Comparison of ENCODE assay signal across 10 cellular contexts in genomic region chr12:91774471-91774921, GRCh38.
DNase-seq lines count a peak whose midpoint lies in the region; ATAC-seq and TF ChIP-seq lines count a peak whose summit lies in the region.
"Had no signal": no experiment of that assay in that cellular context is flagged by ENCODE, and none has a peak within 500 bp of the region (broad histone marks: within the 10 kb centered on the region; RNA-seq: fewer than 3 reads in every experiment).

No MANE protein-coding gene starts in this region.

- CTCF ChIA-PET in AG04450 (lab: Charles Lee), result interaction anchor here (0.6 to 1.8 kb wide), 3 partner anchors 37 to 333 kb away, joined by 3 to 4 read pairs (median 3); no protein-coding TSS in a partner anchor

- no peak overlapping the region for H3K27ac Mint-ChIP-seq in natural killer cell treated with Interleukin-12 subunit alpha and Interleukin-12 subunit beta and Interleukin-15 and Interleukin-18, amount 100 ng/mL, for 72 hours

- no peaks in the 10 kb centered on the region for H3K9me3 Mint-ChIP-seq in natural killer cell treated with Interleukin-12 subunit alpha and Interleukin-12 subunit beta and Interleukin-15 and Interleukin-18, amount 100 ng/mL, for 72 hours

- POLR2A ChIA-PET in AG04450 (lab: Yijun Ruan, JAX), result interaction anchor here (1.7 kb wide), 1 partner anchor 371 kb away, joined by 9 read pairs; the partner anchor contains the start of gene BTG1

- DNase-seq in AG04450 (ENCODE audit: low read depth, low spot score) (peak; percentile 37), HCEC 1CT (peak; percentile 64), astrocyte of the hippocampus (ENCODE audit: low read depth, low spot score) (peak; percentile 66), lower lobe of right lung (no peak), NCI-H1417 (lab: John Stamatoyannopoulos, UW) (no peak), NCI-H524 (lab: John Stamatoyannopoulos, UW) (no peak), middle frontal gyrus (ENCODE audit: extremely low spot score, low spot score) (no peak)
- no peak for DNase-seq in natural killer cell treated with Interleukin-12 subunit alpha and Interleukin-12 subunit beta and Interleukin-15 and Interleukin-18, amount 100 ng/mL, for 72 hours (ENCODE audit: low spot score)
- DNase-seq: KG1, posterior cingulate gyrus had no signal

- no peak overlapping the region for H3K4me3 Mint-ChIP-seq in natural killer cell treated with Interleukin-12 subunit alpha and Interleukin-12 subunit beta and Interleukin-15 and Interleukin-18, amount 100 ng/mL, for 72 hours

- no peaks in the 10 kb centered on the region for H3K36me3 Mint-ChIP-seq in natural killer cell treated with Interleukin-12 subunit alpha and Interleukin-12 subunit beta and Interleukin-15 and Interleukin-18, amount 100 ng/mL, for 72 hours

- peaks cover 15% of the 10 kb centered on the region for H3K4me1 ChIP-seq in lower lobe of right lung

- no peaks in the 10 kb centered on the region for H3K27me3 ChIP-seq in AG04450 (ENCODE audit: control insufficient read depth, insufficient read depth, low read length)
- no peaks in the 10 kb centered on the region for H3K27me3 ChIP-seq in lower lobe of right lung (ENCODE audit: low read depth)

- H3K27ac ChIP-seq in AG04450 (ENCODE audit: low read depth, low read length), result peak overlapping the region; percentile 85
- no peak overlapping the region for H3K27ac ChIP-seq in lower lobe of right lung

- H3K27me3 Mint-ChIP-seq in natural killer cell treated with Interleukin-12 subunit alpha and Interleukin-12 subunit beta and Interleukin-15 and Interleukin-18, amount 100 ng/mL, for 72 hours, result peaks cover 0 to 3% of the 10 kb centered on the region in 2 donors

- H3K4me3 ChIP-seq in AG04450 (ENCODE audit: low read depth, low read length), result peak overlapping the region; percentile 35
- H3K4me3 ChIP-seq in lower lobe of right lung, result peak overlapping the region; percentile 15

- intact Hi-C loops in lower lobe of right lung (cut with DNase I), result no loop called here

- no peaks in the 10 kb centered on the region for H3K36me3 ChIP-seq in lower lobe of right lung

- no peaks in the 10 kb centered on the region for H3K9me3 ChIP-seq in AG04450 (ENCODE audit: control insufficient read depth, insufficient read depth, low read length)
- no peaks in the 10 kb centered on the region for H3K9me3 ChIP-seq in lower lobe of right lung

- no peak for ATAC-seq in lower lobe of right lung
- no peak for ATAC-seq in natural killer cell treated with Interleukin-12 subunit alpha and Interleukin-12 subunit beta and Interleukin-15 and Interleukin-18, amount 100 ng/mL, for 72 hours

- peaks cover 4 to 16% of the 10 kb centered on the region in 2 donors for H3K4me1 Mint-ChIP-seq in natural killer cell treated with Interleukin-12 subunit alpha and Interleukin-12 subunit beta and Interleukin-15 and Interleukin-18, amount 100 ng/mL, for 72 hours (ENCODE audit: low read depth in 2 of 2)

- no peak for TF ChIP-seq CTCF in AG04450 (IDR thresholded peaks at IDR 0.05; ENCODE audit: low read depth, low read length)
- no peak for TF ChIP-seq CTCF in lower lobe of right lung (IDR thresholded peaks at IDR 0.05)

Comparison
In these comparisons a context has a peak if more than half of its experiments do, and no peak if none do; other contexts are left out.
1. DNase-seq: peak in AG04450 (single experiment), HCEC 1CT (single experiment) and astrocyte of the hippocampus (single experiment); none in lower lobe of right lung (single experiment), NCI-H1417 (0 of 3), NCI-H524 (0 of 2), natural killer cell treated with Interleukin-12 subunit alpha and Interleukin-12 subunit beta and Interleukin-15 and Interleukin-18, amount 100 ng/mL, for 72 hours (single experiment) and middle frontal gyrus (single experiment).